ENCODE assay signal across 16 cellular contexts in the genomic region with DNA sequence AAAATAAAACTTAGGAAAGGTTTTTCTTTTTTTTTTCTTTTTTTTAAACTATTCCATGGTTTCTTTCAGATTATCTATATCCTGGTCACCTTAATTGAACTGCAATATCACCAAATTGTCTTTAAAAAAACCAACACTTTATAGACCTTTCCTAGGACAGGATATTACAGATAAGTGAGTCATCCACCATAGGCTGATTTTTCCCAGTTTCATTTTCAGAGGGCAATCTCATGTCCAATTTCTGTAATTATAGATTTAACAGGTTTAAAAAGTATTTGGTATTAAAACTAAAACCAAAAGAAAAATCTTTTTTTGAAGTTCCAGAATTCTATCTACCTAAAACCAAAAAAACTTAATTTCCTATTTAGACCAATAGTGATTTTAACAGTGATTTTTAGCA. TPM values are rescaled to one million over a fixed set of nuclear protein-coding genes. Genes with fewer than 3 reads are reported as not detected.
A peak's percentile ranks its signal among the peaks of the same experiment; 100 is the strongest.
DNase-seq lines count a peak whose midpoint lies in the region; ATAC-seq and TF ChIP-seq lines count a peak whose summit lies in the region.
"Had no signal": no experiment of that assay in that cellular context is flagged by ENCODE, and none has a peak within 500 bp of the region (broad histone marks: within the 10 kb centered on the region; RNA-seq: fewer than 3 reads in every experiment).

No MANE protein-coding gene starts in this region.

- peaks cover 89% of the 10 kb centered on the region for H3K36me3 ChIP-seq in SK-N-MC (ENCODE audit: insufficient read depth, low read length)
- peaks cover 9% of the 10 kb centered on the region for H3K36me3 ChIP-seq in smooth muscle cell (ENCODE audit: low read depth)
- peaks cover 0 to 48% (median 12%) of the 10 kb centered on the region in 4 donors for H3K36me3 ChIP-seq in upper lobe of left lung

- no peaks in the 10 kb centered on the region for H3F3A ChIP-seq in smooth muscle cell (ENCODE audit: low read depth)

- no peak for DNase-seq in HFFc6
- no peak for DNase-seq in SK-N-MC (ENCODE audit: low read depth, low spot score)
- DNase-seq in fibroblast of the aortic adventitia (ENCODE audit: low read depth): peak; percentile 43
- no peak for DNase-seq in smooth muscle cell (lab: John Stamatoyannopoulos, UW; ENCODE audit: unreplicated experiment)
- no peak for DNase-seq in upper lobe of left lung
- no peak for DNase-seq in NCI-H1105 (lab: John Stamatoyannopoulos, UW)
- DNase-seq: activated CD8-positive, alpha-beta memory T cell treated with anti-CD3 and anti-CD28 coated beads for 24 hours; activated naive CD4-positive, alpha-beta T cell; Calu3; caudate nucleus; Karpas-422; NCI-H2029 treated with DMSO at 0.1 percent for 48 hours; Right ventricle myocardium superior; stimulated activated naive CD8-positive, alpha-beta T cell treated with anti-CD3 and anti-CD28 coated beads, Interleukin-15, amount 100 ng/mL, for 72 hours had no signal

- no peak overlapping the region for H2AFZ ChIP-seq in smooth muscle cell (ENCODE audit: low read depth)

- H3K27me3 ChIP-seq in smooth muscle cell (ENCODE audit: low read depth) (no peaks in the 10 kb centered on the region), upper lobe of left lung (no peaks in the 10 kb centered on the region)

- no peak for TF ChIP-seq EP300 in upper lobe of left lung (IDR thresholded peaks at IDR 0.05)

- peak overlapping the region; percentile 53 for H3K4me3 Mint-ChIP-seq in HFFc6
- H3K4me3 Mint-ChIP-seq: stimulated activated naive CD8-positive, alpha-beta T cell treated with anti-CD3 and anti-CD28 coated beads, Interleukin-15, amount 100 ng/mL, for 72 hours had no signal

- H3K79me2 ChIP-seq in smooth muscle cell (ENCODE audit: low read depth): peaks cover 81% of the 10 kb centered on the region

- H3K4me1 Mint-ChIP-seq in HFFc6 (ENCODE audit: low read depth): peaks cover 53% of the 10 kb centered on the region

- H3K9me3 Mint-ChIP-seq in HFFc6: no peaks in the 10 kb centered on the region
- H3K9me3 Mint-ChIP-seq: stimulated activated naive CD8-positive, alpha-beta T cell treated with anti-CD3 and anti-CD28 coated beads, Interleukin-15, amount 100 ng/mL, for 72 hours had no signal

- TF ChIP-seq POLR2A in upper lobe of left lung (IDR thresholded peaks at IDR 0.05): no peak

- H3K9ac ChIP-seq in SK-N-MC (ENCODE audit: insufficient read length) (no peak overlapping the region), smooth muscle cell (ENCODE audit: low read depth) (no peak overlapping the region)

- no peak for ATAC-seq in upper lobe of left lung (ENCODE audit: low FRiP score in 2 of 2)
- ATAC-seq in HG02610 (IDR thresholded peaks at IDR 0.05; ENCODE audit: unreplicated experiment): no peak
- ATAC-seq: stimulated activated naive CD8-positive, alpha-beta T cell treated with anti-CD3 and anti-CD28 coated beads, Interleukin-15, amount 100 ng/mL, for 72 hours had no signal

- H3K4me1 ChIP-seq in smooth muscle cell (ENCODE audit: low read depth) (peaks cover under 1% of the 10 kb centered on the region), upper lobe of left lung (peaks cover 6 to 26% (median 13%) of the 10 kb centered on the region in 4 donors)

- H3K9me3 ChIP-seq in SK-N-MC (ENCODE audit: low read depth, low read length) (no peaks in the 10 kb centered on the region), smooth muscle cell (replicated peaks; ENCODE audit: low read depth) (no peaks in the 10 kb centered on the region), upper lobe of left lung (no peaks in the 10 kb centered on the region)

- peak overlapping the region; percentile 60 for H3K4me2 ChIP-seq in smooth muscle cell

- peaks cover 99% of the 10 kb centered on the region for H4K20me1 ChIP-seq in smooth muscle cell (ENCODE audit: low read depth)

- peaks cover 54% of the 10 kb centered on the region for H3K36me3 Mint-ChIP-seq in HFFc6 (ENCODE audit: low read depth)

- TF ChIP-seq CTCF in HFFc6 (IDR thresholded peaks at IDR 0.05) (no peak), fibroblast of the aortic adventitia (IDR thresholded peaks at IDR 0.05; ENCODE audit: insufficient read depth, low read length) (no peak), smooth muscle cell (IDR thresholded peaks at IDR 0.05; ENCODE audit: borderline replicate concordance, insufficient read depth, poor library complexity, severe bottlenecking) (no peak), upper lobe of left lung (IDR thresholded peaks at IDR 0.05) (no peak)

- no peaks in the 10 kb centered on the region for H3K27me3 Mint-ChIP-seq in HFFc6 (ENCODE audit: insufficient read depth)
- H3K27me3 Mint-ChIP-seq: stimulated activated naive CD8-positive, alpha-beta T cell treated with anti-CD3 and anti-CD28 coated beads, Interleukin-15, amount 100 ng/mL, for 72 hours had no signal

- H3K27ac ChIP-seq in SK-N-MC: peak overlapping the region; percentile 16; the same call in 1 of the 2 replicates
- H3K27ac ChIP-seq in smooth muscle cell (ENCODE audit: low read depth): no peak overlapping the region
- no peak overlapping the region for H3K27ac ChIP-seq in upper lobe of left lung
- H3K27ac ChIP-seq: skin epidermis had no signal

- no peak overlapping the region for H3K4me3 ChIP-seq in SK-N-MC
- no peak overlapping the region for H3K4me3 ChIP-seq in fibroblast of the aortic adventitia (ENCODE audit: low read depth, low read length)
- no peak overlapping the region for H3K4me3 ChIP-seq in smooth muscle cell
- H3K4me3 ChIP-seq in upper lobe of left lung: no peak overlapping the region
- H3K4me3 ChIP-seq: skin epidermis had no signal

- peak overlapping the region; percentile 36; the same call in 1 of the 2 replicates for H3K27ac Mint-ChIP-seq in HFFc6

RNA-seq across cellular contexts. Expression of gene SPART, which starts 13.2 kb away (rescaled TPM):
- 10 to 100 TPM; 54.3 to 67.1 (median 58.6) TPM for total RNA-seq in HFFc6 (2021; fragmentation: NEBNext Ultra II Directional; extraction: Animal tissue kit (Norgen Biotek cat#: 25700))
- 62.7 and 95.4 TPM in 2 replicates for total RNA-seq in fibroblast of the aortic adventitia (ENCODE audit: low replicate concordance)
- total RNA-seq in smooth muscle cell: 44.0 and 71.1 TPM in 2 replicates
- polyA plus RNA-seq in smooth muscle cell: 39.0 and 45.1 TPM in 2 replicates
- 10 to 100 TPM; 30.4 to 86.7 (median 47.9) TPM for total RNA-seq in upper lobe of left lung
- total RNA-seq: Calu3 had no signal

RNA-seq across cellular contexts. Expression of gene CCDC169, which starts 35.4 kb away (rescaled TPM):
- 1 to 10 TPM; 1.3 to 2.5 (median 2.1) TPM for total RNA-seq in HFFc6 (2021; fragmentation: NEBNext Ultra II Directional; extraction: Animal tissue kit (Norgen Biotek cat#: 25700))
- 2.4 and 4.1 TPM in 2 replicates for total RNA-seq in fibroblast of the aortic adventitia (ENCODE audit: low replicate concordance)
- total RNA-seq in smooth muscle cell: 0.40 and 1.1 TPM in 2 replicates
- polyA plus RNA-seq in smooth muscle cell: 1.5 and 1.9 TPM in 2 replicates
- under 1 TPM in 3 of 6 donors, not detected in 3; 0.20 to 0.74 (median 0.26) TPM for total RNA-seq in upper lobe of left lung
- total RNA-seq: Calu3 had no signal
